ENCODE assay signal across 17 cellular contexts in the genomic region with DNA sequence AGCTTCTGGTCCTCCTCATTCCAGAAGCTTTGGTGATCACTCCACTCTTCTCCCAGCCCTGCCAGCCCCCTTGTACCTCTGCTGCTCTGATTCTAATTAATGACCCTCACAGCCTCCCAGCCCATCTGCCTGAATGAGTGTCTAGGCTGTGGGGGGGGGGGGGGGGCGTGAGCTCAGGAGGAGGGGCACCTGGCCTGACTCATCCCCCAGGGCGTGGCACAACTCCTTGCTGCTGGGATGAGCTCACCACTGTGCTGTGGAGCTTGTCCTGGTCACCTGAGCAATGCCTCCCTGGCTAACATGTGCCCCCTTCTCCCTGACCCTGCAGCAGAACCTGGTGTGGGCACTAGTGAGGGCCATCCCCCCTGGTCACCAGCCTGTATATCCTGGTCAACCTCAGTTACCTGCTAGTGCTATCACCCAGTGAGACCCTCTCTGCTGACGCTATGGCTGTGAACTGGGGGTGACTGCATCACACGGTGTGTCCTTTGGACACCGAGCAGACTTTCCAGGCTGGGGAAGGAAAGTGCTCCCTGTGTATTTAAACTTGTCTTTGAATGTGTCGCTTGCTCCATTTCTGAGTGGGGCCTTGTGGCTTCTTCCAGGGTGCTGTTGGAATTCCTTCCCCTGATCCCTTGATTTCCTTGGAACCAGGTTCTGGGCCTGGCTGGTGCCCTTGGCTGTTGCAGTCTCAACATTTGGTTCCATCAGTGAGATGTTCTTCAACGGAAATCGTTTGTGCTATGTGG. TPM values are rescaled to one million over a fixed set of nuclear protein-coding genes. Genes with fewer than 3 reads are reported as not detected.
DNase-seq lines count a peak whose midpoint lies in the region; ATAC-seq, FAIRE-seq and TF ChIP-seq lines count a peak whose summit lies in the region.
"Had no signal": no experiment of that assay in that cellular context is flagged by ENCODE, and none has a peak within 500 bp of the region (broad histone marks: within the 10 kb centered on the region; RNA-seq: fewer than 3 reads in every experiment).

No MANE protein-coding gene starts in this region.

- peak; percentile 51 for FAIRE-seq in HTR-8/SVneo (lab: Jason Lieb, UNC)
- FAIRE-seq in GM19239 (lab: Jason Lieb, UNC): no peak
- FAIRE-seq: GM12891 had no signal

- no peak overlapping the region for H3K4me2 ChIP-seq in mammary epithelial cell (ENCODE audit: insufficient read depth, low read depth, low read length)
- H3K4me2 ChIP-seq in osteoblast (ENCODE audit: insufficient read depth, low read length): no peak overlapping the region

- H4K20me1 ChIP-seq in mammary epithelial cell (ENCODE audit: insufficient read depth, low read length): no peaks in the 10 kb centered on the region
- no peaks in the 10 kb centered on the region for H4K20me1 ChIP-seq in osteoblast (ENCODE audit: insufficient read depth, low read length)

- dilution Hi-C loops in mammary epithelial cell (cut with HindIII; ENCODE audit: low sequenced_read_pairs): no loop called here

- in situ Hi-C loops in mammary epithelial cell (cut with MboI; ENCODE audit: low sequenced_read_pairs in 2 of 2): loop anchor here in 1 of 2 donors (5.0 kb wide), 1 partner anchor 250 kb away; no protein-coding TSS in a partner anchor

- intact Hi-C loops in mammary epithelial cell (cut with micrococcal nuclease) (no loop called here), mucosa of descending colon (cut with DNase I, micrococcal nuclease) (loop anchor here in 1 of 2 donors (5.0 kb wide), 1 partner anchor 245 kb away; no protein-coding TSS in a partner anchor)

- no peaks in the 10 kb centered on the region for H3K36me3 ChIP-seq in mammary epithelial cell (ENCODE audit: insufficient read depth, low read length)
- no peaks in the 10 kb centered on the region for H3K36me3 ChIP-seq in mucosa of descending colon (ENCODE audit: low read depth)
- no peaks in the 10 kb centered on the region for H3K36me3 ChIP-seq in osteoblast (ENCODE audit: insufficient read depth, low read length)

- peak; percentile 65 for DNase-seq in ELR (ENCODE audit: low read depth)
- no peak for DNase-seq in HTR-8/SVneo (ENCODE audit: insufficient read length, low spot score)
- DNase-seq in mammary epithelial cell: peak; percentile 75
- no peak for DNase-seq in mucosa of descending colon
- no peak for DNase-seq in GM19239 (ENCODE audit: insufficient read length, low spot score)
- no peak for DNase-seq in osteoblast (ENCODE audit: insufficient read length, low spot score, missing footprints)
- DNase-seq in dedifferentiated amniotic fluid mesenchymal stem cell (ENCODE audit: extremely low spot score): no peak
- DNase-seq: foreskin fibroblast, NCI-H1930, NCI-H526 treated with DMSO at 0.1 percent for 48 hours, occipital lobe, T-helper 2 cell had no signal

- H3K27me3 ChIP-seq in mammary epithelial cell (ENCODE audit: insufficient read depth, low read length) (no peaks in the 10 kb centered on the region), osteoblast (ENCODE audit: insufficient read depth, low read length) (peaks cover 43% of the 10 kb centered on the region)

- TF ChIP-seq CTCF in mammary epithelial cell (conservative IDR thresholded peaks at IDR 0.05 in 1 of 2, IDR thresholded peaks at IDR 0.05 in 1 of 2; ENCODE audit: extremely low read depth in 1 of 2, insufficient read depth in 1 of 2, low read depth in 1 of 2, low read length in 2 of 2) (no peak), mucosa of descending colon (IDR thresholded peaks at IDR 0.05) (no peak), osteoblast (IDR thresholded peaks at IDR 0.05; ENCODE audit: extremely low read depth, low read depth, low read length) (no peak)

- no TSS peak for BruUV-seq in mammary epithelial cell (replicated peaks; lab: Mats Ljungman, UMichigan)

- H3K79me2 ChIP-seq in mammary epithelial cell (ENCODE audit: insufficient read depth, low read length) (no peaks in the 10 kb centered on the region), osteoblast (ENCODE audit: insufficient read depth, low read length) (no peaks in the 10 kb centered on the region)

- H3K9ac ChIP-seq in mammary epithelial cell (ENCODE audit: insufficient read depth, low read length): no peak overlapping the region

- H3K4me1 ChIP-seq in mammary epithelial cell (ENCODE audit: insufficient read depth, low read length) (peaks cover 8% of the 10 kb centered on the region), mucosa of descending colon (ENCODE audit: low read depth) (no peaks in the 10 kb centered on the region), osteoblast (ENCODE audit: insufficient read depth, low read length) (no peaks in the 10 kb centered on the region)

- no peaks in the 10 kb centered on the region for H3K9me3 ChIP-seq in mammary epithelial cell (replicated peaks; ENCODE audit: insufficient read depth, low read length)
- no peaks in the 10 kb centered on the region for H3K9me3 ChIP-seq in mucosa of descending colon
- no peaks in the 10 kb centered on the region for H3K9me3 ChIP-seq in osteoblast (ENCODE audit: low read depth, low read length)

- H2AFZ ChIP-seq in mammary epithelial cell (ENCODE audit: low read depth, low read length): no peak overlapping the region
- no peak overlapping the region for H2AFZ ChIP-seq in osteoblast (ENCODE audit: low read length)

- no peak overlapping the region for H3K4me3 ChIP-seq in mammary epithelial cell (replicated peaks in 1 of 3; ENCODE audit: insufficient read depth in 1 of 3, low read depth in 2 of 3, low read length in 3 of 3)
- no peak overlapping the region for H3K4me3 ChIP-seq in mucosa of descending colon
- no peak overlapping the region for H3K4me3 ChIP-seq in osteoblast (ENCODE audit: insufficient read depth, low read length)
- H3K4me3 ChIP-seq: skin epidermis had no signal

- CTCF ChIA-PET in mammary epithelial cell (lab: Charles Lee; ENCODE audit: low non-redundant PET): interaction anchor here (0.6 kb wide), 5 partner anchors 8 to 69 kb away, joined by 4 to 30 read pairs (median 14); no protein-coding TSS in a partner anchor

- peak; percentile 48 for ATAC-seq in mucosa of descending colon
- ATAC-seq: activated CD4-positive, CD25-positive, alpha-beta regulatory T cell treated with anti-CD3 and anti-CD28 coated beads, Interleukin-2, amount 50 U/mL, for 24 hours; activated naive CD4-positive, alpha-beta T cell treated with anti-CD3 and anti-CD28 coated beads, Interleukin-2, amount 50 U/mL, for 72 hours had no signal

- 72% methylated on average over 8 of the region's 8 CpGs for WGBS in mammary epithelial cell (ENCODE audit: low coverage, missing lambda C conversion rate)

- H3K27ac ChIP-seq in mammary epithelial cell (ENCODE audit: insufficient read depth, low read depth, low read length) (no peak overlapping the region), osteoblast (ENCODE audit: low read depth, low read length) (no peak overlapping the region)
- H3K27ac ChIP-seq: C4-2B, skin epidermis had no signal

RNA-seq across cellular contexts. Expression of gene PUM2, which starts 41.5 kb away (rescaled TPM):
- total RNA-seq in mammary epithelial cell (10 to 100 TPM; 50.7 to 60.8 TPM), mucosa of descending colon (100 to 1,000 TPM in 2 of 3 donors, 10 to 100 TPM in 1; 93.5 to 155 (median 115) TPM), osteoblast (44.2 and 45.2 TPM in 2 replicates)
- polyA plus RNA-seq in mammary epithelial cell: 28.5 TPM
- polyA minus RNA-seq in mammary epithelial cell: 48.0 TPM

RNA-seq across cellular contexts. Expression of gene RHOB, which starts 54.7 kb away (rescaled TPM):
- 10 to 100 TPM; 26.2 to 53.5 TPM for total RNA-seq in mammary epithelial cell
- polyA plus RNA-seq in mammary epithelial cell: 18.3 TPM
- 4.2 TPM for polyA minus RNA-seq in mammary epithelial cell
- 100 to 1,000 TPM in 2 of 3 donors, 10 to 100 TPM in 1; 75.5 to 616 (median 104) TPM for total RNA-seq in mucosa of descending colon
- 145 and 161 TPM in 2 replicates for total RNA-seq in osteoblast

Comparison
In these comparisons a context has a peak if more than half of its experiments do, and no peak if none do; other contexts are left out.
1. DNase-seq: peak in ELR (single experiment) and mammary epithelial cell (single experiment); none in HTR-8/SVneo (single experiment), mucosa of descending colon (0 of 3), GM19239 (single experiment), osteoblast (single experiment) and dedifferentiated amniotic fluid mesenchymal stem cell (single experiment).